8 cellular contexts compared by ENCODE assay signal in the genomic region with DNA sequence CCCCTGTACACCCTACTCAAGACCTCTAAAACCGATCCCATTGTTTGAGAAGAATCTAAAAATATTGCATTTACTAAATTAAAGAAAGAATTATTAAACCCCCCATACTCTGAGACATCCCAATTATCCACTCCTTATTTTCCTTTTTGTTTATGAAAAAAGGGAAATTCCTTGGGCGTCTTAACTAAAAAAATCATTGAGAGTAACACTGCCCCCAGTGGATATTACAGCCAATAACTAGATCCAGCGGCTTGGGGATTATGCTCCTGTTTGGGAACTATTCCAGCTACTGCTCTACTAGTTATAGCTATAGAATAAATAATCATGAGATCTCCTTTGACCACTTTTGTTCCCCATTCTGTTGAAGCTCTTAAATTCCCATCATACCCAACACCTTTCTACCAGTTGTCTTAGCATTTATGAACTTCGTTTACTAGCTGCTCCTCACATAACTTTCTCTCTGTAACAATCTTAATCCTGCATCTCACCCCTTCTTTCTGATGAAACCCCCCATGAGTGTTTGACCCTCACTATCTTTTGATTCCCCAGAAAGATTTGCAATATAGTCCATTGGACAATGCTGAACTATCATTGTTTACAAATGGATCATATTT. TPM values are rescaled to one million over a fixed set of nuclear protein-coding genes. Genes with fewer than 3 reads are reported as not detected.
DNase-seq lines count a peak whose midpoint lies in the region; ATAC-seq and TF ChIP-seq lines count a peak whose summit lies in the region.

No MANE protein-coding gene starts in this region.

- H3K9me3 Mint-ChIP-seq in endothelial cell (ENCODE audit: unreplicated experiment) (peaks cover 3% of the 10 kb centered on the region), progenitor cell of endocrine pancreas (ENCODE audit: low read depth) (peaks cover 4% of the 10 kb centered on the region)
- H3K9me3 Mint-ChIP-seq in T-helper 2 cell treated with Interferon-gamma antibody and Interleukin-4, amounts not matched to agents 5 μg/mL and 100 μg/mL, for 36 hours = no peaks in the 10 kb centered on the region
- H3K9me3 Mint-ChIP-seq in activated CD4-positive, alpha-beta T cell treated with anti-CD3 and anti-CD28 coated beads, Interleukin-2, amount 10 ng/mL, durations not matched to agents 7 days and 5 days = peaks cover 4% of the 10 kb centered on the region

- H3K27me3 Mint-ChIP-seq in endothelial cell (ENCODE audit: unreplicated experiment) (peaks cover 4% of the 10 kb centered on the region), progenitor cell of endocrine pancreas (no peaks in the 10 kb centered on the region)
- H3K27me3 Mint-ChIP-seq in T-helper 2 cell treated with Interferon-gamma antibody and Interleukin-4, amounts not matched to agents 5 μg/mL and 100 μg/mL, for 36 hours (ENCODE audit: low read depth) = peaks cover 17% of the 10 kb centered on the region
- H3K27me3 Mint-ChIP-seq in activated CD4-positive, alpha-beta T cell treated with anti-CD3 and anti-CD28 coated beads, Interleukin-2, amount 10 ng/mL, durations not matched to agents 7 days and 5 days = peaks cover 11% of the 10 kb centered on the region

- H3K27ac Mint-ChIP-seq in endothelial cell (ENCODE audit: unreplicated experiment) (no peak overlapping the region), progenitor cell of endocrine pancreas (no peak overlapping the region)
- no peak overlapping the region for H3K27ac Mint-ChIP-seq in T-helper 2 cell treated with Interferon-gamma antibody and Interleukin-4, amounts not matched to agents 5 μg/mL and 100 μg/mL, for 36 hours
- H3K27ac Mint-ChIP-seq in activated CD4-positive, alpha-beta T cell treated with anti-CD3 and anti-CD28 coated beads, Interleukin-2, amount 10 ng/mL, durations not matched to agents 7 days and 5 days = no peak overlapping the region

- no peak for DNase-seq in GM10248 (ENCODE audit: extremely low spot score)
- DNase-seq in NAMALWA (ENCODE audit: low spot score) = peak; percentile 37
- DNase-seq in endothelial cell (ENCODE audit: low spot score) = no peak
- no peak for DNase-seq in progenitor cell of endocrine pancreas (ENCODE audit: low spot score, unreplicated experiment)
- DNase-seq in T-helper 2 cell treated with Interferon-gamma antibody and Interleukin-4, amounts not matched to agents 5 μg/mL and 100 μg/mL, for 36 hours (ENCODE audit: low spot score) = no peak
- DNase-seq in activated CD4-positive, alpha-beta T cell treated with anti-CD3 and anti-CD28 coated beads, Interleukin-2, amount 10 ng/mL, durations not matched to agents 7 days and 5 days = no peak
- no peak for DNase-seq in medulla oblongata (ENCODE audit: extremely low spot score)

- H3K4me1 Mint-ChIP-seq in endothelial cell (ENCODE audit: unreplicated experiment) = no peaks in the 10 kb centered on the region
- H3K4me1 Mint-ChIP-seq in progenitor cell of endocrine pancreas (ENCODE audit: low read depth) = no peaks in the 10 kb centered on the region
- H3K4me1 Mint-ChIP-seq in T-helper 2 cell treated with Interferon-gamma antibody and Interleukin-4, amounts not matched to agents 5 μg/mL and 100 μg/mL, for 36 hours (ENCODE audit: low read depth) = no peaks in the 10 kb centered on the region
- H3K4me1 Mint-ChIP-seq in activated CD4-positive, alpha-beta T cell treated with anti-CD3 and anti-CD28 coated beads, Interleukin-2, amount 10 ng/mL, durations not matched to agents 7 days and 5 days = no peaks in the 10 kb centered on the region

- TF ChIP-seq CTCF in GM10248 (IDR thresholded peaks at IDR 0.05; ENCODE audit: control extremely low read depth, extremely low read depth, low read depth, missing control alignments) (peak; percentile 23), endothelial cell (IDR thresholded peaks at IDR 0.05; ENCODE audit: unreplicated experiment) (peak; percentile 61), progenitor cell of endocrine pancreas (IDR thresholded peaks at IDR 0.05; ENCODE audit: unreplicated experiment) (peak; percentile 63)

- POLR2A ChIA-PET in GM10248 (lab: Yijun Ruan, JAX) = no interaction called here
- POLR2A ChIA-PET in activated CD4-positive, alpha-beta T cell treated with anti-CD3 and anti-CD28 coated beads, Interleukin-2, amount 10 ng/mL, durations not matched to agents 7 days and 5 days (lab: Charles Lee) = no interaction called here

- CTCF ChIA-PET in GM10248 (lab: Yijun Ruan, JAX) = interaction anchor here (0.7 to 11.9 kb wide), 9 partner anchors 10 to 806 kb away, joined by 3 to 128 read pairs (median 5); partner anchors contain the start of genes COX17 and TMEM39A
- CTCF ChIA-PET in activated CD4-positive, alpha-beta T cell treated with anti-CD3 and anti-CD28 coated beads, Interleukin-2, amount 10 ng/mL, durations not matched to agents 7 days and 5 days (lab: Charles Lee) = interaction anchor here (1.2 to 2.0 kb wide), 2 partner anchors 8 to 10 kb away, joined by 3 to 6 read pairs; no protein-coding TSS in a partner anchor

- no peak for ATAC-seq in HG03457 (IDR thresholded peaks at IDR 0.05; ENCODE audit: unreplicated experiment)

- H3K4me3 Mint-ChIP-seq in endothelial cell (ENCODE audit: unreplicated experiment) = no peak overlapping the region
- no peak overlapping the region for H3K4me3 Mint-ChIP-seq in progenitor cell of endocrine pancreas (ENCODE audit: low read depth)
- no peak overlapping the region for H3K4me3 Mint-ChIP-seq in T-helper 2 cell treated with Interferon-gamma antibody and Interleukin-4, amounts not matched to agents 5 μg/mL and 100 μg/mL, for 36 hours
- no peak overlapping the region for H3K4me3 Mint-ChIP-seq in activated CD4-positive, alpha-beta T cell treated with anti-CD3 and anti-CD28 coated beads, Interleukin-2, amount 10 ng/mL, durations not matched to agents 7 days and 5 days

- H3K36me3 Mint-ChIP-seq in endothelial cell (ENCODE audit: low read depth, unreplicated experiment) (no peaks in the 10 kb centered on the region), progenitor cell of endocrine pancreas (ENCODE audit: insufficient read depth) (peaks cover 1% of the 10 kb centered on the region)
- H3K36me3 Mint-ChIP-seq in T-helper 2 cell treated with Interferon-gamma antibody and Interleukin-4, amounts not matched to agents 5 μg/mL and 100 μg/mL, for 36 hours (ENCODE audit: low read depth) = no peaks in the 10 kb centered on the region
- H3K36me3 Mint-ChIP-seq in activated CD4-positive, alpha-beta T cell treated with anti-CD3 and anti-CD28 coated beads, Interleukin-2, amount 10 ng/mL, durations not matched to agents 7 days and 5 days (ENCODE audit: low read depth) = no peaks in the 10 kb centered on the region

RNA-seq across cellular contexts. Expression of gene CFAP91, which starts 12.7 kb away (rescaled TPM):
- 0.23 TPM for total RNA-seq in endothelial cell (ENCODE audit: unreplicated experiment)
- total RNA-seq in progenitor cell of endocrine pancreas = 63.0 and 75.0 TPM in 2 replicates
- total RNA-seq in activated CD4-positive, alpha-beta T cell treated with anti-CD3 and anti-CD28 coated beads, Interleukin-2, amount 10 ng/mL, durations not matched to agents 7 days and 5 days = not detected

RNA-seq across cellular contexts. Expression of gene COX17, which starts 12.9 kb away (rescaled TPM):
- 16.9 TPM for total RNA-seq in endothelial cell (ENCODE audit: unreplicated experiment)
- 29.9 and 35.4 TPM in 2 replicates for total RNA-seq in progenitor cell of endocrine pancreas
- total RNA-seq in activated CD4-positive, alpha-beta T cell treated with anti-CD3 and anti-CD28 coated beads, Interleukin-2, amount 10 ng/mL, durations not matched to agents 7 days and 5 days = 10 to 100 TPM; 52.7 to 54.5 TPM

RNA-seq across cellular contexts. Expression of gene POPDC2, which starts 29.8 kb away (rescaled TPM):
- total RNA-seq in endothelial cell (ENCODE audit: unreplicated experiment) = 2.0 TPM
- 2.9 and 3.8 TPM in 2 replicates for total RNA-seq in progenitor cell of endocrine pancreas
- 1 to 10 TPM; 1.7 to 2.9 TPM for total RNA-seq in activated CD4-positive, alpha-beta T cell treated with anti-CD3 and anti-CD28 coated beads, Interleukin-2, amount 10 ng/mL, durations not matched to agents 7 days and 5 days

Comparison
In these comparisons a context has a peak if more than half of its experiments do, and no peak if none do; other contexts are left out.
1. RNA of gene CFAP91, which starts 12.7 kb away (total RNA-seq): 63.0 to 75.0 TPM in progenitor cell of endocrine pancreas; 0.23 TPM in endothelial cell (single experiment) and not detected in activated CD4-positive, alpha-beta T cell treated with anti-CD3 and anti-CD28 coated beads, Interleukin-2, amount 10 ng/mL, durations not matched to agents 7 days and 5 days; every median in the first group is over 10 times any median in the second.
2. Peak in every context shown above with its lines, with median percentiles within 50 percentile points of each other: CTCF ChIP-seq.